9 cellular contexts compared by ENCODE assay signal in the genomic region with DNA sequence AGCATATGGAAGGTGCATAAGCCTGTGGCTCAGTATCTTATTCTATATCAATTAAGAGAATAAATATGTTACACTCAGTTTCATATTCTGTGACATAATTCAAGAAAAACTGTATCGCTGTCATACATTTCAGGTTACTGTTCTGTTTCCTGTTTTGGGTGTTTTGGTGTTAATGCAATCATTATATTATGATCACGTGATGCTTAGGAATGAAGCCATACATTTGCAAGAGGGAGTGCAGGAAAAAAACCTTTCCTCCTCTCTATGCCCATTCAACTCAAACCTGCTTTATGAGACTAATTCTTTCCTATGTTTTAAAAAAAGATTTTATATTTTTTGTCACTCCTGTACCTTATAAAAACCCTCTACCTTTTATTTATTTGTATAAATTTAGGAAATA.
"Had no signal": no experiment of that assay in that cellular context is flagged by ENCODE, and none has a peak within 500 bp of the region (broad histone marks: within the 10 kb centered on the region; RNA-seq: fewer than 3 reads in every experiment).

No MANE protein-coding gene starts in this region.

- H2AFZ ChIP-seq: GM23248 had no signal

- ATAC-seq: HCT116 had no signal

- H3K9ac ChIP-seq: GM23248, KMS-11 had no signal

- H3K9me3 ChIP-seq: HAP-1 had no signal

- FAIRE-seq: HTR-8/SVneo had no signal

- H3K36me3 ChIP-seq: HAP-1 had no signal

- H3K4me2 ChIP-seq: KMS-11 had no signal

- H3K4me1 ChIP-seq: HAP-1 had no signal

- H3K27ac ChIP-seq: GM23248, KMS-11 had no signal

- DNase-seq: GM23248, GOT3, H7, HFFc6, KBM-7 had no signal

- H3K4me3 ChIP-seq: GM23248, HAP-1 had no signal
